In the genomic region with DNA sequence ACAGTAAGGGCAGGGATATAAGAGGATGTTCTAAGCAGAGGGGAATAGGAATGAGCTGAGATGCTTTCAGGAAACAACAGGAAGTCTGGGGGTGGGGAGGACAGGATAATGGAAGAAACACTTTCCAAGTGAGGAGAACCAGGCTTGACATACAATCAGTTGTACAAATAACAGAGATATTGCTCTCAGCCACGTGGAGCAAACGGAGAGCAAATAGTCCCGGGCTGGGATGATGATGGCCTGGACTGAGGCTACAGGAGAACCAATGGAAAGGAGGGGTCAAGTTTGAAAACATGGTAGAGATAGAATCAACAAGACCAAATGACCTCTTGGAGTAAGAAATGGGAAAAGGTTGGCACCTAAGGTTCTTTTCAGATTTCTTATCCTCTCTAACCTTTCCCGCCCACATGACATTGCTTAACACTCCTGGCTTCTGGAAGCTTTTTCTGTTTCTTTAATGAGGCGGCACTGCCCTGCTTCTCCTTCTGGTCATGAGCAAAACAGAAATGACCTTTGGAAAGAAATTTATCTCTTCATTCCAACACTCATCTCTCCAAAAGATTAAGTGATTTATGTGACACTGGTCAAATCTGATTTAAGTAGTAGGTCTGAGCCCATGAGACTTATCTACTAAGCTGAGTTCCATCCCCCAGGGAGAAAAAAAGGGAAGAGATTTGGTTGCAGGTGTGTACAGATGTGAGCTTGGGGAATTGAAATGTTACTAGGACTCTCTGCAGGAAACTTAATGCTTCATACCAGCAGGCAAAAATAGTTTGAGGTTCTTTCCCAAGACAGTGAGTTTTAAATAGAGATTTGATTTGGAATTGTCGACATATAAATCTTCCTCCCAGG, we compare ENCODE assay signal across 25 cellular contexts.
"Had no signal": no experiment of that assay in that cellular context is flagged by ENCODE, and none has a peak within 500 bp of the region (broad histone marks: within the 10 kb centered on the region; RNA-seq: fewer than 3 reads in every experiment).

No MANE protein-coding gene starts in this region.

- H3K4me3 ChIP-seq: breast epithelium, colonic mucosa, dorsolateral prefrontal cortex, esophagus squamous epithelium, gastrocnemius medialis, mucosa of descending colon, neural progenitor cell, spleen, tibial artery had no signal

- ATAC-seq: activated CD4-positive, CD25-positive, alpha-beta regulatory T cell treated with anti-CD3 and anti-CD28 coated beads, Interleukin-2, amount 50 U/mL, for 24 hours; activated T-helper 17 cell treated with anti-CD3 and anti-CD28 coated beads, Interleukin-2, amount 50 U/mL, for 72 hours; gastrocnemius medialis; mucosa of descending colon; stimulated activated naive CD8-positive, alpha-beta T cell treated with anti-CD3 and anti-CD28 coated beads, Interleukin-15, Interleukin-2, amounts not matched to agents 100 U/mL and 50 U/mL, for 24 hours had no signal

- H3K9ac ChIP-seq: neural progenitor cell had no signal

- H3K4me1 Mint-ChIP-seq: activated CD4-positive, alpha-beta T cell treated with anti-CD3 and anti-CD28 coated beads, Interleukin-2, amount 10 ng/mL, durations not matched to agents 24 days and 14 days; activated T-helper 17 cell treated with anti-CD3 and anti-CD28 coated beads, Interleukin-2, amount 50 U/mL, for 72 hours had no signal

- H3K27ac Mint-ChIP-seq: activated CD4-positive, alpha-beta T cell treated with anti-CD3 and anti-CD28 coated beads, Interleukin-2, amount 10 ng/mL, durations not matched to agents 24 days and 14 days; activated naive CD8-positive, alpha-beta T cell treated with anti-CD3 and anti-CD28 coated beads for 36 hours; activated T-cell treated with anti-CD3 and anti-CD28 coated beads, Interleukin-2, amount 50 U/mL, for 24 hours; activated T-helper 17 cell treated with anti-CD3 and anti-CD28 coated beads, Interleukin-2, amount 50 U/mL, for 72 hours; neural progenitor cell; progenitor cell of endocrine pancreas had no signal

- H2AFZ ChIP-seq: neural progenitor cell had no signal

- H3K4me1 ChIP-seq: breast epithelium, colonic mucosa, esophagus squamous epithelium, spleen, tibial artery had no signal

- H3K27me3 ChIP-seq: breast epithelium, colonic mucosa, esophagus squamous epithelium, gastrocnemius medialis, neural progenitor cell, spleen, tibial artery had no signal

- DNase-seq: activated CD4-positive, alpha-beta T cell treated with anti-CD3 and anti-CD28 coated beads, Interleukin-2, amount 10 ng/mL, durations not matched to agents 24 days and 14 days; activated CD8-positive, alpha-beta memory T cell treated with anti-CD3 and anti-CD28 coated beads, Interleukin-2, amount 50 U/mL, for 4 hours; activated naive CD4-positive, alpha-beta T cell; activated naive CD8-positive, alpha-beta T cell treated with anti-CD3 and anti-CD28 coated beads for 36 hours; activated T-cell treated with anti-CD3 and anti-CD28 coated beads, Interleukin-2, amount 50 U/mL, for 24 hours; colonic mucosa; dorsolateral prefrontal cortex; esophagus squamous epithelium; gastrocnemius medialis; head of caudate nucleus; islet precursor cell; left cardiac atrium; mesendoderm; mucosa of descending colon; retina; spleen; stimulated activated CD4-positive, alpha-beta T cell treated with anti-CD3 and anti-CD28 coated beads, Interleukin-4, amount 100 ng/mL, for 1 hour; stimulated activated naive CD8-positive, alpha-beta T cell treated with anti-CD3 and anti-CD28 coated beads, Interleukin-15, Interleukin-2, amounts not matched to agents 100 U/mL and 50 U/mL, for 24 hours; T-helper 2 cell; tibial artery had no signal

- H3K36me3 ChIP-seq: breast epithelium, colonic mucosa, esophagus squamous epithelium, gastrocnemius medialis, neural progenitor cell, spleen, tibial artery had no signal

- H3K4me3 Mint-ChIP-seq: activated CD4-positive, alpha-beta T cell treated with anti-CD3 and anti-CD28 coated beads, Interleukin-2, amount 10 ng/mL, durations not matched to agents 24 days and 14 days; activated naive CD8-positive, alpha-beta T cell treated with anti-CD3 and anti-CD28 coated beads for 36 hours; activated T-cell treated with anti-CD3 and anti-CD28 coated beads, Interleukin-2, amount 50 U/mL, for 24 hours; activated T-helper 17 cell treated with anti-CD3 and anti-CD28 coated beads, Interleukin-2, amount 50 U/mL, for 72 hours; neural progenitor cell had no signal

- H3K4me2 ChIP-seq: neural progenitor cell had no signal

- H3K27me3 Mint-ChIP-seq: activated naive CD8-positive, alpha-beta T cell treated with anti-CD3 and anti-CD28 coated beads for 36 hours; progenitor cell of endocrine pancreas had no signal

- H3K9me3 ChIP-seq: breast epithelium, colonic mucosa, esophagus squamous epithelium, gastrocnemius medialis, tibial artery had no signal
